8 cellular contexts compared by ENCODE assay signal in genomic region chr17:40648326-40648968, GRCh38. TPM values are rescaled to one million over a fixed set of nuclear protein-coding genes. Genes with fewer than 3 reads are reported as not detected.
DNase-seq lines count a peak whose midpoint lies in the region; ATAC-seq and TF ChIP-seq lines count a peak whose summit lies in the region.

No MANE protein-coding gene starts in this region.

- POLR2A ChIA-PET in RWPE1 (lab: Yijun Ruan, JAX; ENCODE audit: low non-redundant PET): interaction anchor here (0.6 kb wide), 2 partner anchors 19 to 986 kb away, joined by 3 read pairs; no protein-coding TSS in a partner anchor

- no peaks in the 10 kb centered on the region for H3K27me3 Mint-ChIP-seq in endodermal cell (ENCODE audit: insufficient read depth)

- ATAC-seq in Right ventricle myocardium inferior (peak; percentile 54), HG03196 (IDR thresholded peaks at IDR 0.05; ENCODE audit: unreplicated experiment) (peak; percentile 31)

- WGBS in endodermal cell (ENCODE audit: insufficient coverage in 1 of 2, insufficient read length in 1 of 2), 2 experiments: 6 to 10% methylated on average over 26 to 33 of the region's 33 CpGs

- no peaks in the 10 kb centered on the region for H3K9me3 Mint-ChIP-seq in endodermal cell

- H3K4me3 ChIP-seq in endodermal cell (ENCODE audit: low read length) (peak overlapping the region; percentile 93), muscle layer of colon (ENCODE audit: low read depth in 1 of 2, low read length in 2 of 2) (peak overlapping the region; percentile 82 to 98)

- CTCF ChIA-PET in RWPE1 (lab: Yijun Ruan, JAX): interaction anchor here (0.5 to 0.7 kb wide), 3 partner anchors 28 to 1265 kb away, joined by 3 to 5 read pairs (median 3); no protein-coding TSS in a partner anchor

- H3K4me1 ChIP-seq in endodermal cell (ENCODE audit: control insufficient read depth, insufficient read depth, low read length) (peaks cover 3% of the 10 kb centered on the region), muscle layer of colon (ENCODE audit: insufficient read depth, low read length) (peaks cover 31% of the 10 kb centered on the region)

- TF ChIP-seq CTCF in RWPE1 (conservative IDR thresholded peaks at IDR 0.05; ENCODE audit: low read depth) (no peak), endodermal cell (conservative IDR thresholded peaks at IDR 0.05) (no peak)

- H3K27ac ChIP-seq in RWPE1 (peak overlapping the region; percentile 90), endodermal cell (ENCODE audit: low read depth, low read length) (peak overlapping the region; percentile 99), muscle layer of colon (ENCODE audit: low read depth, low read length) (peak overlapping the region; percentile 95)

- peak overlapping the region; percentile 99 for H3K27ac Mint-ChIP-seq in endodermal cell

- H3K4me3 Mint-ChIP-seq in endodermal cell: peak overlapping the region; percentile 95

- intact Hi-C loops in Right ventricle myocardium inferior (cut with DNase I): no loop called here
- intact Hi-C loops in cardiac septum (cut with DNase I): no loop called here

- peaks cover 14% of the 10 kb centered on the region for H3K36me3 Mint-ChIP-seq in endodermal cell (ENCODE audit: low read depth)

- H3K36me3 ChIP-seq in endodermal cell (ENCODE audit: control insufficient read depth, insufficient read depth, low read length) (peaks cover 22% of the 10 kb centered on the region), muscle layer of colon (ENCODE audit: insufficient read depth, low read length) (peaks cover 13% of the 10 kb centered on the region)

- peaks cover 34% of the 10 kb centered on the region for H3K4me1 Mint-ChIP-seq in endodermal cell

- H3K9ac ChIP-seq in endodermal cell (ENCODE audit: extremely low read depth, low read length, poor library complexity, severe bottlenecking) (peak overlapping the region; percentile 97), muscle layer of colon (ENCODE audit: low read length) (peak overlapping the region; percentile 93)

- DNase-seq in Right ventricle myocardium inferior (ENCODE audit: missing footprints): peak; percentile 65
- no peak for DNase-seq in cardiac septum (ENCODE audit: low spot score)
- no peak for DNase-seq in RWPE1 (ENCODE audit: low spot score)
- DNase-seq in endodermal cell: peak; percentile 91
- DNase-seq in AML-193 (lab: John Stamatoyannopoulos, UW): no peak
- DNase-seq in HK-2 (ENCODE audit: unreplicated experiment): no peak

- H3K9me3 ChIP-seq in endodermal cell (ENCODE audit: control insufficient read depth, low read length) (no peaks in the 10 kb centered on the region), muscle layer of colon (ENCODE audit: low read length) (no peaks in the 10 kb centered on the region)

- H3K27me3 ChIP-seq in endodermal cell (ENCODE audit: control insufficient read depth, insufficient read depth, low read length, poor library complexity, severe bottlenecking): no peaks in the 10 kb centered on the region
- no peaks in the 10 kb centered on the region for H3K27me3 ChIP-seq in muscle layer of colon (ENCODE audit: control insufficient read depth in 1 of 2, insufficient read depth in 2 of 2, low read length in 2 of 2)

RNA-seq across cellular contexts. Expression of gene SMARCE1, which starts 0.8 kb away (rescaled TPM):
- total RNA-seq in Right ventricle myocardium inferior: 56.9 TPM
- 77.7 TPM for total RNA-seq in cardiac septum
- total RNA-seq in endodermal cell: 100 to 1,000 TPM; 156 to 191 TPM
- polyA plus RNA-seq in endodermal cell (2013, experiment 1 of 2): 234 TPM
- polyA plus RNA-seq in endodermal cell (2013, experiment 2 of 2): 224 TPM

RNA-seq across cellular contexts. Expression of gene KRT222, which starts 16.5 kb away (rescaled TPM):
- 0.41 TPM for total RNA-seq in Right ventricle myocardium inferior
- not detected for total RNA-seq in cardiac septum
- total RNA-seq in endodermal cell: 1 to 10 TPM; 1.4 to 2.3 TPM
- 0.39 TPM for polyA plus RNA-seq in endodermal cell (2013, experiment 1 of 2)
- polyA plus RNA-seq in endodermal cell (2013, experiment 2 of 2): 0.25 TPM

RNA-seq across cellular contexts. Expression of gene KRT24, which starts 55.1 kb away (rescaled TPM):
- not detected for total RNA-seq in Right ventricle myocardium inferior
- total RNA-seq in cardiac septum: not detected
- total RNA-seq in endodermal cell: not detected
- not detected for polyA plus RNA-seq in endodermal cell (2013, experiment 1 of 2)
- polyA plus RNA-seq in endodermal cell (2013, experiment 2 of 2): not detected

Comparison
In these comparisons a context has a peak if more than half of its experiments do, and no peak if none do; other contexts are left out.
1. DNase-seq: peak in Right ventricle myocardium inferior (single experiment) and endodermal cell (single experiment); none in cardiac septum (single experiment), RWPE1 (single experiment), AML-193 (0 of 2) and HK-2 (single experiment).
2. Peak in every context shown above with its lines, with median percentiles within 50 percentile points of each other: H3K27ac ChIP-seq.